In the genomic region with DNA sequence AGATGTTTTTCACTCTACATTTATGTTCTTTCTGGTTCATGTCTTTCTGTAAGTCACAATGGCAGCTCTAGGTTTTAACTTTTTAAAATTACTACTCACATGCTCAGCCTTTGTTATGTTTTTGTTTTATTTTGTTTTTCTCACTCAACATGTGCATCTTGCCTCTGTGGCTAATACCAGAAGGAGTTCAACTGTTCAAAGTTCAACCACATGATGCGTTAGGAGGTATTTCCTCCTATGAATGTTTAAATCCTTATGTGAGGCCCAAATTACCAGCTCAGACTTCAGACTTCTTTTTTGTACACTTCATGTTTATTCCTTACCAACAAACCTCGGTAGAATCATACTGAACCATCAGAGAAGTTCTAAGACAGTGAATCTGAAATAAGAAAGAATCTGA, we compare ENCODE assay signal across 18 cellular contexts.
DNase-seq lines count a peak whose midpoint lies in the region; FAIRE-seq and TF ChIP-seq lines count a peak whose summit lies in the region.
"Had no signal": no experiment of that assay in that cellular context is flagged by ENCODE, and none has a peak within 500 bp of the region (broad histone marks: within the 10 kb centered on the region; RNA-seq: fewer than 3 reads in every experiment).

No MANE protein-coding gene starts in this region.

- FAIRE-seq in RCC 7860 (lab: Jason Lieb, UNC): peak; percentile 5
- FAIRE-seq: A204.1, D721Med, H54, HTR-8/SVneo had no signal

- DNase-seq in RCC 7860 (ENCODE audit: low spot score) (no peak), fibroblast of villous mesenchyme (ENCODE audit: low read depth) (peak; percentile 27), renal cortical epithelial cell (ENCODE audit: low read depth) (peak; percentile 11), ureter (ENCODE audit: low spot score) (no peak), NCI-H2081 (lab: John Stamatoyannopoulos, UW) (no peak), NCI-H2081 treated with DMSO at 0.1 percent for 48 hours (lab: John Stamatoyannopoulos, UW) (no peak)
- DNase-seq: ACHN; Caco-2; CD4-positive, alpha-beta T cell; DMS79; GF-D8; HCEC 1CT; IMR-90 had no signal

- H3K4me3 ChIP-seq in fibroblast of villous mesenchyme (ENCODE audit: low read depth, low read length): no peak overlapping the region
- H3K4me3 ChIP-seq: GM23338 had no signal

- no peak for TF ChIP-seq CTCF in fibroblast of villous mesenchyme (IDR thresholded peaks at IDR 0.05; ENCODE audit: insufficient read depth, low read depth, low read length)

Comparison
In these comparisons a context has a peak if more than half of its experiments do, and no peak if none do; other contexts are left out.
1. DNase-seq: peak in fibroblast of villous mesenchyme (single experiment) and renal cortical epithelial cell (single experiment); none in RCC 7860 (single experiment), ureter (single experiment), NCI-H2081 (0 of 2) and NCI-H2081 treated with DMSO at 0.1 percent for 48 hours (single experiment).